14 cellular contexts compared by ENCODE assay signal in genomic region chr17:72863511-72864175, GRCh38.
A peak's percentile ranks its signal among the peaks of the same experiment; 100 is the strongest.
DNase-seq lines count a peak whose midpoint lies in the region; ATAC-seq, FAIRE-seq and TF ChIP-seq lines count a peak whose summit lies in the region.
"Had no signal": no experiment of that assay in that cellular context is flagged by ENCODE, and none has a peak within 500 bp of the region (broad histone marks: within the 10 kb centered on the region; RNA-seq: fewer than 3 reads in every experiment).

No MANE protein-coding gene starts in this region.

- H3K36me3 ChIP-seq in kidney (ENCODE audit: control insufficient read depth in 1 of 2, insufficient read depth in 2 of 2, low read length in 2 of 2): no peaks in the 10 kb centered on the region
- H3K36me3 ChIP-seq: esophagus squamous epithelium, thoracic aorta had no signal

- peaks cover 13% of the 10 kb centered on the region for H3K36me3 Mint-ChIP-seq in brain

- DNase-seq in DMS 273 (lab: John Stamatoyannopoulos, UW; ENCODE audit: unreplicated experiment) (peak; percentile 54), DMS 273 treated with DMSO at 0.1 percent for 48 hours (lab: John Stamatoyannopoulos, UW) (no peak), Ammon's horn (ENCODE audit: low spot score) (no peak), kidney (no peak), ureter (ENCODE audit: low spot score) (no peak)
- DNase-seq: esophagus squamous epithelium, PC-3 had no signal

- peak overlapping the region in 1 of 5 experiments; percentile 12 for H3K4me3 Mint-ChIP-seq in brain
- H3K4me3 Mint-ChIP-seq: CD4-positive, CD25-positive, alpha-beta regulatory T cell had no signal

- TF ChIP-seq CTCF in brain (conservative IDR thresholded peaks at IDR 0.05) (no peak), kidney (IDR thresholded peaks at IDR 0.05; ENCODE audit: borderline replicate concordance, extremely low read depth, insufficient read depth) (no peak)

- peaks cover 0 to 4% of the 10 kb centered on the region in 2 donors for H3K9me3 ChIP-seq in kidney (ENCODE audit: control insufficient read depth in 1 of 2, low read length in 2 of 2)
- H3K9me3 ChIP-seq: esophagus squamous epithelium, thoracic aorta had no signal

- intact Hi-C loops in kidney (cut with DNase I): no loop called here

- peak overlapping the region in 3 of 5 experiments; percentile 17 to 79 (median 39) for H3K27ac Mint-ChIP-seq in brain
- H3K27ac Mint-ChIP-seq: CD4-positive, CD25-positive, alpha-beta regulatory T cell had no signal

- no peak overlapping the region for H3K27ac ChIP-seq in kidney (ENCODE audit: low read depth in 2 of 2, low read length in 2 of 2)
- H3K27ac ChIP-seq: 22Rv1, esophagus squamous epithelium, thoracic aorta had no signal

- no peaks in the 10 kb centered on the region for H3K4me1 ChIP-seq in kidney (ENCODE audit: control insufficient read depth in 1 of 2, insufficient read depth in 1 of 2, low read depth in 1 of 2, low read length in 2 of 2)
- H3K4me1 ChIP-seq: esophagus squamous epithelium had no signal

- peaks cover 4% of the 10 kb centered on the region for H3K27me3 Mint-ChIP-seq in brain
- H3K27me3 Mint-ChIP-seq: CD4-positive, CD25-positive, alpha-beta regulatory T cell had no signal

- ATAC-seq in GM18909 (IDR thresholded peaks at IDR 0.05; ENCODE audit: poor library complexity, unreplicated experiment) (peak; percentile 71), HG02885 (IDR thresholded peaks at IDR 0.05; ENCODE audit: poor library complexity, unreplicated experiment) (peak; percentile 83)
- ATAC-seq: PC-3 had no signal

- no peak overlapping the region for H3K4me3 ChIP-seq in kidney (ENCODE audit: low read length in 2 of 2)
- H3K4me3 ChIP-seq: esophagus squamous epithelium, lung, thoracic aorta had no signal

- H3K9ac ChIP-seq in kidney (ENCODE audit: low read length in 2 of 2): no peak overlapping the region

- peaks cover 6 to 37% (median 25%) of the 10 kb centered on the region in 5 experiments for H3K9me3 Mint-ChIP-seq in brain
- H3K9me3 Mint-ChIP-seq: CD4-positive, CD25-positive, alpha-beta regulatory T cell had no signal

- H3K4me1 Mint-ChIP-seq in brain: peaks cover 39% of the 10 kb centered on the region

- FAIRE-seq in kidney (lab: Jason Lieb, UNC): no peak
